ENCODE assay signal across 17 cellular contexts in genomic region chr2:127541849-127542630, GRCh38. TPM values are rescaled to one million over a fixed set of nuclear protein-coding genes. Genes with fewer than 3 reads are reported as not detected.
DNase-seq lines count a peak whose midpoint lies in the region; ATAC-seq and TF ChIP-seq lines count a peak whose summit lies in the region.
"Had no signal": no experiment of that assay in that cellular context is flagged by ENCODE, and none has a peak within 500 bp of the region (broad histone marks: within the 10 kb centered on the region; RNA-seq: fewer than 3 reads in every experiment).

No MANE protein-coding gene starts in this region.

- TF ChIP-seq CTCF in GM23338 (conservative IDR thresholded peaks at IDR 0.05; ENCODE audit: low read depth in 2 of 2): no peak
- TF ChIP-seq CTCF in type B pancreatic cell (conservative IDR thresholded peaks at IDR 0.05): no peak

- H3K4me3 ChIP-seq in GM23338: no peak overlapping the region
- no peak overlapping the region for H3K4me3 ChIP-seq in mesendoderm (ENCODE audit: low read length)
- H3K4me3 ChIP-seq in CD8-positive, alpha-beta memory T cell (ENCODE audit: low read length): no peak overlapping the region
- H3K4me3 ChIP-seq: testis had no signal

- peaks cover 5% of the 10 kb centered on the region for H3K27me3 Mint-ChIP-seq in GM23338 (ENCODE audit: insufficient read depth, low read depth, poor library complexity)
- H3K27me3 Mint-ChIP-seq in T-helper 17 cell: peaks cover 36% of the 10 kb centered on the region
- peaks cover 7 to 24% of the 10 kb centered on the region in 2 donors for H3K27me3 Mint-ChIP-seq in CD8-positive, alpha-beta memory T cell
- H3K27me3 Mint-ChIP-seq in type B pancreatic cell: peaks cover 52% of the 10 kb centered on the region

- no peak overlapping the region for H2BK120ac ChIP-seq in mesendoderm (ENCODE audit: low read depth, low read length)

- H3K9me3 ChIP-seq in T-helper 17 cell (ENCODE audit: control insufficient read depth, low read length, poor library complexity, severe bottlenecking): no peaks in the 10 kb centered on the region
- no peaks in the 10 kb centered on the region for H3K9me3 ChIP-seq in CD8-positive, alpha-beta memory T cell (ENCODE audit: low read length)
- H3K9me3 ChIP-seq: neutrophil, testis had no signal

- H3K4me3 Mint-ChIP-seq in GM23338: no peak overlapping the region
- no peak overlapping the region for H3K4me3 Mint-ChIP-seq in T-helper 17 cell
- no peak overlapping the region for H3K4me3 Mint-ChIP-seq in CD8-positive, alpha-beta memory T cell
- no peak overlapping the region for H3K4me3 Mint-ChIP-seq in type B pancreatic cell
- H3K4me3 Mint-ChIP-seq: stimulated activated memory B cell treated with anti-CD40 and anti-IgM and Interleukin-4, amounts not matched to agents 10 μg/mL and 1 μg/mL and 100 μg/mL, for 72 hours had no signal

- H3K9me3 Mint-ChIP-seq in GM23338 (no peaks in the 10 kb centered on the region), type B pancreatic cell (no peaks in the 10 kb centered on the region)
- H3K9me3 Mint-ChIP-seq in CD8-positive, alpha-beta memory T cell: no peaks in the 10 kb centered on the region

- H2BK5ac ChIP-seq in mesendoderm (ENCODE audit: low read length): peak overlapping the region; percentile 50

- no peaks in the 10 kb centered on the region for H4K20me1 ChIP-seq in GM23338 (replicated peaks; ENCODE audit: insufficient read depth)

- H3K27ac Mint-ChIP-seq in GM23338: no peak overlapping the region
- H3K27ac Mint-ChIP-seq in T-helper 17 cell: peak overlapping the region; percentile 9
- peak overlapping the region in 1 of 8 donors; percentile 3 for H3K27ac Mint-ChIP-seq in CD8-positive, alpha-beta memory T cell
- no peak overlapping the region for H3K27ac Mint-ChIP-seq in type B pancreatic cell
- H3K27ac Mint-ChIP-seq: stimulated activated memory B cell treated with anti-CD40 and anti-IgM and Interleukin-4, amounts not matched to agents 10 μg/mL and 1 μg/mL and 100 μg/mL, for 72 hours had no signal

- H3K18ac ChIP-seq in mesendoderm (ENCODE audit: low read length): peak overlapping the region; percentile 13

- no peak overlapping the region for H4K5ac ChIP-seq in mesendoderm (ENCODE audit: low read length)

- CTCF ChIA-PET in CD8-positive, alpha-beta memory T cell (lab: Charles Lee): no interaction called here

- no peaks in the 10 kb centered on the region for H3K79me2 ChIP-seq in GM23338 (replicated peaks; ENCODE audit: insufficient read depth)
- H3K79me2 ChIP-seq in mesendoderm (ENCODE audit: control insufficient read depth, insufficient read depth, low read length): no peaks in the 10 kb centered on the region

- no peak overlapping the region for H3K4me2 ChIP-seq in GM23338
- H3K4me2 ChIP-seq in mesendoderm (ENCODE audit: low read length): no peak overlapping the region

- DNase-seq in AG20443 (ENCODE audit: low spot score): peak; percentile 37
- no peak for DNase-seq in GM23338 (ENCODE audit: low spot score)
- no peak for DNase-seq in T-helper 17 cell
- peak; percentile 17 for DNase-seq in mesendoderm
- no peak for DNase-seq in CD8-positive, alpha-beta memory T cell
- DNase-seq in middle frontal gyrus (ENCODE audit: extremely low spot score, low spot score): no peak
- DNase-seq in type B pancreatic cell (ENCODE audit: extremely low spot score, unreplicated experiment): no peak
- DNase-seq: AML-193; amniotic stem cell; central memory CD4-positive, alpha-beta T cell; left ventricle myocardium superior; NCI-H187; stimulated activated CD4-positive, alpha-beta T cell treated with anti-CD3 and anti-CD28 coated beads, Interleukin-15, amount 100 ng/mL, for 24 hours; testis had no signal

- H3K27ac ChIP-seq in GM23338 (ENCODE audit: low read depth) (no peak overlapping the region), mesendoderm (ENCODE audit: low read depth, low read length) (no peak overlapping the region)
- H3K27ac ChIP-seq in CD8-positive, alpha-beta memory T cell (ENCODE audit: low read depth, low read length): no peak overlapping the region
- H3K27ac ChIP-seq: neutrophil, testis had no signal

- peak overlapping the region; percentile 94 for H2AK5ac ChIP-seq in mesendoderm (ENCODE audit: low read length)

- H3K4ac ChIP-seq in mesendoderm (ENCODE audit: low read depth, low read length): no peak overlapping the region

- no peaks in the 10 kb centered on the region for H3K9me2 ChIP-seq in GM23338 (ENCODE audit: insufficient read depth)

- H3F3A ChIP-seq in GM23338 (replicated peaks; ENCODE audit: low read depth): no peaks in the 10 kb centered on the region

- no peaks in the 10 kb centered on the region for H3K27me3 ChIP-seq in GM23338 (ENCODE audit: insufficient read depth)
- H3K27me3 ChIP-seq in mesendoderm (ENCODE audit: insufficient read depth, low read length, poor library complexity): no peaks in the 10 kb centered on the region
- no peaks in the 10 kb centered on the region for H3K27me3 ChIP-seq in CD8-positive, alpha-beta memory T cell (ENCODE audit: insufficient read depth, low read length, poor library complexity, severe bottlenecking)
- H3K27me3 ChIP-seq: testis had no signal

- H2AFZ ChIP-seq in GM23338: no peak overlapping the region

- H2BK15ac ChIP-seq in mesendoderm (replicated peaks; ENCODE audit: low read depth): no peak overlapping the region

- POLR2A ChIA-PET in CD8-positive, alpha-beta memory T cell (lab: Charles Lee): no interaction called here

- H4K8ac ChIP-seq in mesendoderm (ENCODE audit: low read depth, low read length): no peak overlapping the region

- no peaks in the 10 kb centered on the region for H3K79me1 ChIP-seq in mesendoderm (ENCODE audit: low read length)

- H3K23ac ChIP-seq in mesendoderm (ENCODE audit: low read length): no peak overlapping the region

- H3K36me3 ChIP-seq in GM23338 (ENCODE audit: insufficient read depth) (no peaks in the 10 kb centered on the region), mesendoderm (ENCODE audit: control insufficient read depth, insufficient read depth, low read length) (no peaks in the 10 kb centered on the region)
- H3K36me3 ChIP-seq in CD8-positive, alpha-beta memory T cell (ENCODE audit: insufficient read depth, low read length): no peaks in the 10 kb centered on the region
- H3K36me3 ChIP-seq: neutrophil had no signal

- ATAC-seq in GM23338 (peak; percentile 27; the same call in 1 of the 3 replicates), T-helper 17 cell (no peak), HG03521 (IDR thresholded peaks at IDR 0.05; ENCODE audit: unreplicated experiment) (no peak)
- ATAC-seq: left ventricle myocardium superior; stimulated activated memory B cell treated with anti-CD40 and anti-IgM and Interleukin-4, amounts not matched to agents 10 μg/mL and 1 μg/mL and 100 μg/mL, for 72 hours had no signal

- H3K4me1 Mint-ChIP-seq in GM23338: no peaks in the 10 kb centered on the region
- H3K4me1 Mint-ChIP-seq in T-helper 17 cell: no peaks in the 10 kb centered on the region
- no peaks in the 10 kb centered on the region for H3K4me1 Mint-ChIP-seq in CD8-positive, alpha-beta memory T cell
- peaks cover 14% of the 10 kb centered on the region for H3K4me1 Mint-ChIP-seq in type B pancreatic cell (ENCODE audit: unreplicated experiment)
- H3K4me1 Mint-ChIP-seq: stimulated activated memory B cell treated with anti-CD40 and anti-IgM and Interleukin-4, amounts not matched to agents 10 μg/mL and 1 μg/mL and 100 μg/mL, for 72 hours had no signal

- WGBS in mesendoderm (ENCODE audit: extremely low coverage, insufficient coverage, low lambda C conversion rate): no CpG with 5 or more reads among the region's 9 CpGs

- no peak overlapping the region for H3K9ac ChIP-seq in mesendoderm (ENCODE audit: low read length)

- no peaks in the 10 kb centered on the region for H3K4me1 ChIP-seq in GM23338 (ENCODE audit: insufficient read depth)
- peaks cover 3% of the 10 kb centered on the region for H3K4me1 ChIP-seq in mesendoderm (ENCODE audit: control insufficient read depth, low read depth, low read length)
- H3K4me1 ChIP-seq in CD8-positive, alpha-beta memory T cell (ENCODE audit: insufficient read depth, low read length): no peaks in the 10 kb centered on the region
- H3K4me1 ChIP-seq: testis had no signal

- H3K36me3 Mint-ChIP-seq in GM23338 (ENCODE audit: low read depth) (no peaks in the 10 kb centered on the region), T-helper 17 cell (ENCODE audit: low read depth) (peaks cover 10% of the 10 kb centered on the region), type B pancreatic cell (no peaks in the 10 kb centered on the region)
- H3K36me3 Mint-ChIP-seq in CD8-positive, alpha-beta memory T cell: no peaks in the 10 kb centered on the region
- H3K36me3 Mint-ChIP-seq: stimulated activated memory B cell treated with anti-CD40 and anti-IgM and Interleukin-4, amounts not matched to agents 10 μg/mL and 1 μg/mL and 100 μg/mL, for 72 hours had no signal

- H3K56ac ChIP-seq in mesendoderm (ENCODE audit: low read length): peak overlapping the region; percentile 37

TF ChIP-seq in GM23338, 12 proteins besides CTCF, POLR2A, EP300 and RAD21 (continues in another document):
- TF ChIP-seq EZH2phosphoT487 (IDR thresholded peaks at IDR 0.05; ENCODE audit: unreplicated experiment) (no peak), ZNF114 (CRISPR knock-in tag; IDR thresholded peaks at IDR 0.05) (no peak)

RNA-seq across cellular contexts. Expression of gene MYO7B, which starts 6.6 kb away (rescaled TPM):
- total RNA-seq in GM23338 (2014; rRNA removed; shearing (Covaris generic)): not detected in 2 replicates
- not detected in 2 replicates for polyA plus RNA-seq in GM23338 (2016; fragmentation: Nextera tagmentation; extraction: Ambion mirVana)
- total RNA-seq in T-helper 17 cell: under 1 TPM; 0.23 to 0.75 TPM
- 0.01 TPM for polyA plus RNA-seq in mesendoderm (2013, experiment 1 of 2)
- polyA plus RNA-seq in mesendoderm (2013, experiment 2 of 2): 0.03 TPM
- total RNA-seq in CD8-positive, alpha-beta memory T cell: not detected
- polyA plus RNA-seq in CD8-positive, alpha-beta memory T cell: not detected
- total RNA-seq in type B pancreatic cell (ENCODE audit: low replicate concordance): 1.7 and 5.0 TPM in 2 replicates

RNA-seq across cellular contexts. Expression of gene IWS1, which starts 15.8 kb away (rescaled TPM):
- total RNA-seq in GM23338 (2014; rRNA removed; shearing (Covaris generic)): 56.0 and 82.8 TPM in 2 replicates
- 84.4 and 97.2 TPM in 2 replicates for polyA plus RNA-seq in GM23338 (2016; fragmentation: Nextera tagmentation; extraction: Ambion mirVana)
- total RNA-seq in T-helper 17 cell (10 to 100 TPM; 26.4 TPM), type B pancreatic cell (ENCODE audit: low replicate concordance) (45.3 and 46.1 TPM in 2 replicates)
- polyA plus RNA-seq in mesendoderm (2013, experiment 1 of 2): 56.1 TPM
- 56.7 TPM for polyA plus RNA-seq in mesendoderm (2013, experiment 2 of 2)
- 10 to 100 TPM; 49.9 to 53.7 TPM for total RNA-seq in CD8-positive, alpha-beta memory T cell
- 33.1 TPM for polyA plus RNA-seq in CD8-positive, alpha-beta memory T cell

Comparison
In these comparisons a context has a peak if more than half of its experiments do, and no peak if none do; other contexts are left out.
1. DNase-seq: peak in AG20443 (single experiment) and mesendoderm (single experiment); none in GM23338 (single experiment), T-helper 17 cell (0 of 3), CD8-positive, alpha-beta memory T cell (0 of 5), middle frontal gyrus (single experiment) and type B pancreatic cell (single experiment).